ENCODE assay signal across 1 cellular context in the genomic region with DNA sequence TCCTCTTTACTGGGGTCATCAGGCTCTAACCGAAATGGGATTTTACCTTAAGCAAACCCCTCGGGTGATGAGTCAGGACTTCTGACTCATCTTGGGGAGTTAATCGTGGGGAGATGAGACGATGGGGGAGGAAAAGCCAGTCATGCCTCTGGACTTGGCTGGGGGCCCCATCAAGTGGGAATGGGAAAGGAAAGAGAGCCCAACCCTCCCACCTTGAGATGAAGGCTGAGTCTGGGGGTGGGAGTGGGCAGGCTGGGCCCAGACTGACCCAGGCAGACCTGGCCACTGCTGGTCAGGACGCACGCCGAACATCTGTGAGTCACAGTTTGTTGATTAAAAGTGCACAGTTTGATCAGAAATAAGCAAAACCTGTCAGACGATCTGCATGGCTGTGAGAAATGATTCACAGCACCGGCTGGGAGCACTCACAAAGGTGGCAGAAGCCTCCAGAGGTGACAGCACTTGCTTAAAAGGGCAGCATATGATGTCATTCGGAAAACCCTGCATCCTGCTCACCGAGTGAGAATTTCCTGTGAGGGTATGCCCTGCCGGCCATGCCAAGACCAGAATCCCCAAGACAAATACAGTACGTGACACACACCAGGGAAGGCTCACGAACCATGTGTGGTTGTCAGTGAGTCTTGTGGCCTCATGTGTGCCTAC.
TF ChIP-seq lines count a peak whose summit lies in the region.

No MANE protein-coding gene starts in this region.

TF ChIP-seq in HCT116, 20 proteins besides CTCF, POLR2A, EP300 and RAD21 (continued from another document):
- TF ChIP-seq POLR2AphosphoS5 (IDR thresholded peaks at IDR 0.05; ENCODE audit: low read depth, low read length) = peak; percentile 60; the same call in 1 of the 2 replicates
